25 cellular contexts compared by ENCODE assay signal in the genomic region with DNA sequence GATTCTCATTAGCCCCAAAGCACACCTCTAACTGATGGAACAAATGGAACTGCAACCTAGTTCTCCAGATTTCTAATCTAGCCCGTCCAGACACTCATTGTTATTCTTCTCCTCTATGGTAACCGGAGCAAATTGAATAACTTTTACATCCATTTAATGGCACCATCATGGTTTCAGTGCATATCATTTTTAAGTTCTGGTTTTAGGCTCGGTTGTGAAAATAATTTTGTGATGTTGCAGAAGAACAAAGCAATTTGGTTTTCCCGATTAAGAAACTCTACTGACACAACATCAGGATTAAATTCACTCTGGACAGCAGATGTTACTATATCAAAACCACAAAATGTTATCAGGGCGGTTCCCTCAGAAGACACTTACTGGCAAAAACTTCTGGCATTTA.
"Had no signal": no experiment of that assay in that cellular context is flagged by ENCODE, and none has a peak within 500 bp of the region (broad histone marks: within the 10 kb centered on the region; RNA-seq: fewer than 3 reads in every experiment).

No MANE protein-coding gene starts in this region.

- H3K36me3 ChIP-seq: left lung, lower lobe of right lung, right atrium auricular region, right lobe of liver, stomach, thyroid gland, transverse colon, upper lobe of left lung, vagina had no signal

- DNase-seq: immature natural killer cell; kidney; left colon; left lung; lower lobe of right lung; mammary epithelial cell; mesenchymal stem cell; naive thymus-derived CD8-positive, alpha-beta T cell; nucleus accumbens; right lobe of liver; stimulated activated CD4-positive, alpha-beta T cell treated with anti-CD3 and anti-CD28 coated beads, Interleukin-12 subunit alpha, Interleukin-12 subunit beta, amount 100 ng/mL, for 4 hours; stimulated activated CD4-positive, alpha-beta T cell treated with anti-CD3 and anti-CD28 coated beads, Interleukin-15, amount 100 ng/mL, for 24 hours; stimulated activated CD4-positive, alpha-beta T cell treated with anti-CD3 and anti-CD28 coated beads, Interleukin-2, amount 100 ng/mL, for 24 hours; stimulated activated CD4-positive, alpha-beta T cell treated with anti-CD3 and anti-CD28 coated beads, Interleukin-4, amount 100 ng/mL, for 1 hour; stimulated activated naive B cell treated with anti-CD40 and anti-IgM and Interleukin-4, amounts not matched to agents 10 μg/mL and 1 μg/mL and 100 μg/mL, for 72 hours; stimulated activated naive CD8-positive, alpha-beta T cell treated with anti-CD3 and anti-CD28 coated beads, Interleukin-15, Interleukin-2, amounts not matched to agents 100 U/mL and 50 U/mL, for 24 hours; stomach; testis; thyroid gland; transverse colon; upper lobe of left lung had no signal

- H3K27me3 ChIP-seq: left lung, right atrium auricular region, right lobe of liver, stomach, testis, thyroid gland, transverse colon, upper lobe of left lung, vagina had no signal

- H3K9me3 ChIP-seq: left lung, lower lobe of right lung, right atrium auricular region, right lobe of liver, stomach, testis, thyroid gland, transverse colon, upper lobe of left lung, vagina had no signal

- H3K4me3 ChIP-seq: left lung, lower lobe of right lung, right atrium auricular region, right lobe of liver, skin epidermis, stomach, testis, thyroid gland, transverse colon, upper lobe of left lung, vagina had no signal

- ATAC-seq: left colon; left lung; lower lobe of right lung; naive thymus-derived CD8-positive, alpha-beta T cell; stimulated activated naive B cell treated with anti-CD40 and anti-IgM and Interleukin-4, amounts not matched to agents 10 μg/mL and 1 μg/mL and 100 μg/mL, for 72 hours; stimulated activated naive CD8-positive, alpha-beta T cell treated with anti-CD3 and anti-CD28 coated beads, Interleukin-15, Interleukin-2, amounts not matched to agents 100 U/mL and 50 U/mL, for 24 hours had no signal

- H3K4me1 ChIP-seq: left lung, lower lobe of right lung, parathyroid adenoma, right atrium auricular region, testis, transverse colon, upper lobe of left lung, vagina had no signal
